Comparison of ENCODE assay signal across 1 cellular context in the genomic region with DNA sequence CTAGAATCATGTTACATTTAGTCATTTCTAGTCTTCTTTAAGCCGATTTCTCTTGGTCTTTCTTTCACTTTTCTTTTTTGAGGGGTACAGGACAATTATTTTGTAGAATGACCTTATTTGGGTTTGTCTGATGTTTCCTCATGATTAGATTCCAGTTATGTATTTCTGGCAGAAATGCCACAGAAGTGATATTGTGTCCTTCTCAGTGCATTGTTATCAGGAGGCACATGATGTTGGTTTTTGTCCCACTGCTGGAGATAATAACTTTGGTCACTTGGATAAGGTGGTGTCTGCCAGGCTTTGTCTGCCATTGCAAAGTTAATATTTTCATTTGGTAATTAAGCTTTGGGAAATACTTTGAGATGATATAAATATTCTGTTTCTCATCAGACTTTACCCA.
TF ChIP-seq lines count a peak whose summit lies in the region.

No MANE protein-coding gene starts in this region.

TF ChIP-seq in K562, 482 proteins besides CTCF, POLR2A, EP300 and RAD21 (continued from another document and continues in another):
- TF ChIP-seq, protein P1, sequence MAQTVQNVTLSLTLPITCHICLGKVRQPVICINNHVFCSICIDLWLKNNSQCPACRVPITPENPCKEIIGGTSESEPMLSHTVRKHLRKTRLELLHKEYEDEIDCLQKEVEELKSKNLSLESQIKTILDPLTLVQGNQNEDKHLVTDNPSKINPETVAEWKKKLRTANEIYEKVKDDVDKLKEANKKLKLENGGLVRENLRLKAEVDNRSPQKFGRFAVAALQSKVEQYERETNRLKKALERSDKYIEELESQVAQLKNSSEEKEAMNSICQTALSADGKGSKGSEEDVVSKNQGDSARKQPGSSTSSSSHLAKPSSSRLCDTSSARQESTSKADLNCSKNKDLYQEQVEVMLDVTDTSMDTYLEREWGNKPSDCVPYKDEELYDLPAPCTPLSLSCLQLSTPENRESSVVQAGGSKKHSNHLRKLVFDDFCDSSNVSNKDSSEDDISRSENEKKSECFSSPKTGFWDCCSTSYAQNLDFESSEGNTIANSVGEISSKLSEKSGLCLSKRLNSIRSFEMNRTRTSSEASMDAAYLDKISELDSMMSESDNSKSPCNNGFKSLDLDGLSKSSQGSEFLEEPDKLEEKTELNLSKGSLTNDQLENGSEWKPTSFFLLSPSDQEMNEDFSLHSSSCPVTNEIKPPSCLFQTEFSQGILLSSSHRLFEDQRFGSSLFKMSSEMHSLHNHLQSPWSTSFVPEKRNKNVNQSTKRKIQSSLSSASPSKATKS (CRISPR knock-in tag; IDR thresholded peaks at IDR 0.05) = no peak
- TF ChIP-seq SIX5 (IDR thresholded peaks at IDR 0.05; ENCODE audit: borderline replicate concordance in 1 of 2, insufficient read depth in 1 of 2, low read depth in 1 of 2, low read length in 2 of 2) (no peak), PHB (CRISPR knock-in tag; IDR thresholded peaks at IDR 0.05) (no peak), TCF7L2 (IDR thresholded peaks at IDR 0.05; ENCODE audit: low read depth, low read length) (no peak), HEY1 (CRISPR knock-in tag; IDR thresholded peaks at IDR 0.05; ENCODE audit: borderline replicate concordance) (no peak), SIN3A (IDR thresholded peaks at IDR 0.05; ENCODE audit: borderline replicate concordance in 2 of 2, control insufficient read depth in 1 of 2, low read depth in 2 of 2, low read length in 2 of 2) (no peak), HMG20A (CRISPR knock-in tag; conservative IDR thresholded peaks at IDR 0.05) (no peak), ZNF766 (CRISPR knock-in tag; conservative IDR thresholded peaks at IDR 0.05) (0 out of 2 replicates have a peak, but pooled peaks have one; percentile 46), NFXL1 (CRISPR knock-in tag; IDR thresholded peaks at IDR 0.05) (no peak), KDM4B (IDR thresholded peaks at IDR 0.05; ENCODE audit: borderline replicate concordance in 2 of 2, low read depth in 1 of 2) (no peak), YY1 (IDR thresholded peaks at IDR 0.05; ENCODE audit: borderline replicate concordance in 1 of 3, control insufficient read depth in 1 of 3, extremely low read depth in 1 of 3, insufficient read depth in 3 of 3, insufficient read length in 1 of 3, insufficient replicate concordance in 2 of 3, low read depth in 1 of 3, low read length in 2 of 3) (no peak), SMARCC2 (IDR thresholded peaks at IDR 0.05; ENCODE audit: low read depth) (peak; percentile 64), SNRNP70 (optimal IDR thresholded peaks at IDR 0.05; ENCODE audit: low read depth, low read length) (no peak), HMG20B (CRISPR knock-in tag; IDR thresholded peaks at IDR 0.05) (no peak), ZNF184 (CRISPR knock-in tag; IDR thresholded peaks at IDR 0.05) (no peak), SAFB2 (IDR thresholded peaks at IDR 0.05; ENCODE audit: borderline replicate concordance, low read depth, low read length, severe bottlenecking) (no peak), HDAC1 (IDR thresholded peaks at IDR 0.05) (no peak), PHF8 (IDR thresholded peaks at IDR 0.05; ENCODE audit: borderline replicate concordance, low read length) (no peak), HNRNPH1 (optimal IDR thresholded peaks at IDR 0.05; ENCODE audit: low read depth, low read length) (no peak), TCF3 (CRISPR knock-in tag; IDR thresholded peaks at IDR 0.05) (peak; percentile 89), ZNF41 (CRISPR knock-in tag; conservative IDR thresholded peaks at IDR 0.05) (no peak), ZNF354B (CRISPR knock-in tag; IDR thresholded peaks at IDR 0.05) (no peak), CHCHD3 (CRISPR knock-in tag; IDR thresholded peaks at IDR 0.05) (no peak), ZNF707 (CRISPR knock-in tag; conservative IDR thresholded peaks at IDR 0.05) (no peak), LEF1 (IDR thresholded peaks at IDR 0.05) (peak; percentile 48; the same call in 1 of the 2 replicates), ZBTB1 (CRISPR knock-in tag; IDR thresholded peaks at IDR 0.05; ENCODE audit: borderline replicate concordance, low read depth) (no peak), EZH2 (IDR thresholded peaks at IDR 0.05; ENCODE audit: borderline replicate concordance, low read depth, low read length) (no peak), FOSL1 (tag; conservative IDR thresholded peaks at IDR 0.05) (peak; percentile 47; the same call in 1 of the 2 replicates), SRSF7 (optimal IDR thresholded peaks at IDR 0.05; ENCODE audit: low read depth, low read length) (no peak), NR1H2 (CRISPR knock-in tag; IDR thresholded peaks at IDR 0.05) (no peak), RB1 (IDR thresholded peaks at IDR 0.05; ENCODE audit: low read depth) (no peak), HDAC2 (IDR thresholded peaks at IDR 0.05) (0 out of 2 replicates have a peak, but pooled peaks have one; percentile 55), GATAD2B (IDR thresholded peaks at IDR 0.05; ENCODE audit: borderline replicate concordance) (peak; percentile 61; the same call in 1 of the 2 replicates), TRIM28 (IDR thresholded peaks at IDR 0.05) (no peak), TAF9B (IDR thresholded peaks at IDR 0.05; ENCODE audit: partially characterized antibody) (no peak), HCFC1 (IDR thresholded peaks at IDR 0.05; ENCODE audit: low read depth, low read length) (no peak), ZNF507 (tag; conservative IDR thresholded peaks at IDR 0.05) (no peak), ZNF165 (CRISPR knock-in tag; IDR thresholded peaks at IDR 0.05; ENCODE audit: borderline replicate concordance) (no peak), MIER1 (IDR thresholded peaks at IDR 0.05; ENCODE audit: low read depth) (no peak), ZFP36 (IDR thresholded peaks at IDR 0.05; ENCODE audit: low read depth, low read length, partially characterized antibody) (no peak), NFATC3 (IDR thresholded peaks at IDR 0.05) (no peak), ZNF12 (CRISPR knock-in tag; IDR thresholded peaks at IDR 0.05) (no peak), DDX20 (tag; IDR thresholded peaks at IDR 0.05; ENCODE audit: low read depth) (no peak), ZNF561 (CRISPR knock-in tag; conservative IDR thresholded peaks at IDR 0.05) (no peak), NCOA2 (IDR thresholded peaks at IDR 0.05; ENCODE audit: partially characterized antibody in 2 of 2) (no peak), SMARCA5 (IDR thresholded peaks at IDR 0.05) (no peak), ZNF197 (CRISPR knock-in tag; IDR thresholded peaks at IDR 0.05; ENCODE audit: low read depth) (no peak), GTF2A2 (tag; IDR thresholded peaks at IDR 0.05) (no peak)
- TF ChIP-seq, protein P2, sequence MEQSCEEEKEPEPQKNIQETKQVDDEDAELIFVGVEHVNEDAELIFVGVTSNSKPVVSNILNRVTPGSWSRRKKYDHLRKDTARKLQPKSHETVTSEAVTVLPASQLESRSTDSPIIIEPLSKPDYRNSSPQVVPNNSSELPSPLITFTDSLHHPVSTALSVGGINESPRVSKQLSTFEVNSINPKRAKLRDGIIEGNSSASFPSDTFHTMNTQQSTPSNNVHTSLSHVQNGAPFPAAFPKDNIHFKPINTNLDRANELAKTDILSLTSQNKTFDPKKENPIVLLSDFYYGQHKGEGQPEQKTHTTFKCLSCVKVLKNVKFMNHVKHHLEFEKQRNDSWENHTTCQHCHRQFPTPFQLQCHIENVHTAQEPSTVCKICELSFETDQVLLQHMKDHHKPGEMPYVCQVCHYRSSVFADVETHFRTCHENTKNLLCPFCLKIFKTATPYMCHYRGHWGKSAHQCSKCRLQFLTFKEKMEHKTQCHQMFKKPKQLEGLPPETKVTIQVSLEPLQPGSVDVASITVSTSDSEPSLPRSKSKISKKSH (CRISPR knock-in tag; IDR thresholded peaks at IDR 0.05) = no peak
- TF ChIP-seq, protein P3, sequence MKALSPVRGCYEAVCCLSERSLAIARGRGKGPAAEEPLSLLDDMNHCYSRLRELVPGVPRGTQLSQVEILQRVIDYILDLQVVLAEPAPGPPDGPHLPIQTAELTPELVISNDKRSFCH (CRISPR knock-in tag; IDR thresholded peaks at IDR 0.05) = no peak
- TF ChIP-seq, protein P3 (tag; IDR thresholded peaks at IDR 0.05) = no peak
- TF ChIP-seq, protein P4, sequence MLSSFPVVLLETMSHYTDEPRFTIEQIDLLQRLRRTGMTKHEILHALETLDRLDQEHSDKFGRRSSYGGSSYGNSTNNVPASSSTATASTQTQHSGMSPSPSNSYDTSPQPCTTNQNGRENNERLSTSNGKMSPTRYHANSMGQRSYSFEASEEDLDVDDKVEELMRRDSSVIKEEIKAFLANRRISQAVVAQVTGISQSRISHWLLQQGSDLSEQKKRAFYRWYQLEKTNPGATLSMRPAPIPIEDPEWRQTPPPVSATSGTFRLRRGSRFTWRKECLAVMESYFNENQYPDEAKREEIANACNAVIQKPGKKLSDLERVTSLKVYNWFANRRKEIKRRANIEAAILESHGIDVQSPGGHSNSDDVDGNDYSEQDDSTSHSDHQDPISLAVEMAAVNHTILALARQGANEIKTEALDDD (IDR thresholded peaks at IDR 0.05) = no peak
- TF ChIP-seq, protein P5, sequence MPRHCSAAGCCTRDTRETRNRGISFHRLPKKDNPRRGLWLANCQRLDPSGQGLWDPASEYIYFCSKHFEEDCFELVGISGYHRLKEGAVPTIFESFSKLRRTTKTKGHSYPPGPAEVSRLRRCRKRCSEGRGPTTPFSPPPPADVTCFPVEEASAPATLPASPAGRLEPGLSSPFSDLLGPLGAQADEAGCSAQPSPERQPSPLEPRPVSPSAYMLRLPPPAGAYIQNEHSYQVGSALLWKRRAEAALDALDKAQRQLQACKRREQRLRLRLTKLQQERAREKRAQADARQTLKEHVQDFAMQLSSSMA (CRISPR knock-in tag; IDR thresholded peaks at IDR 0.05) = no peak
- TF ChIP-seq, protein P6, sequence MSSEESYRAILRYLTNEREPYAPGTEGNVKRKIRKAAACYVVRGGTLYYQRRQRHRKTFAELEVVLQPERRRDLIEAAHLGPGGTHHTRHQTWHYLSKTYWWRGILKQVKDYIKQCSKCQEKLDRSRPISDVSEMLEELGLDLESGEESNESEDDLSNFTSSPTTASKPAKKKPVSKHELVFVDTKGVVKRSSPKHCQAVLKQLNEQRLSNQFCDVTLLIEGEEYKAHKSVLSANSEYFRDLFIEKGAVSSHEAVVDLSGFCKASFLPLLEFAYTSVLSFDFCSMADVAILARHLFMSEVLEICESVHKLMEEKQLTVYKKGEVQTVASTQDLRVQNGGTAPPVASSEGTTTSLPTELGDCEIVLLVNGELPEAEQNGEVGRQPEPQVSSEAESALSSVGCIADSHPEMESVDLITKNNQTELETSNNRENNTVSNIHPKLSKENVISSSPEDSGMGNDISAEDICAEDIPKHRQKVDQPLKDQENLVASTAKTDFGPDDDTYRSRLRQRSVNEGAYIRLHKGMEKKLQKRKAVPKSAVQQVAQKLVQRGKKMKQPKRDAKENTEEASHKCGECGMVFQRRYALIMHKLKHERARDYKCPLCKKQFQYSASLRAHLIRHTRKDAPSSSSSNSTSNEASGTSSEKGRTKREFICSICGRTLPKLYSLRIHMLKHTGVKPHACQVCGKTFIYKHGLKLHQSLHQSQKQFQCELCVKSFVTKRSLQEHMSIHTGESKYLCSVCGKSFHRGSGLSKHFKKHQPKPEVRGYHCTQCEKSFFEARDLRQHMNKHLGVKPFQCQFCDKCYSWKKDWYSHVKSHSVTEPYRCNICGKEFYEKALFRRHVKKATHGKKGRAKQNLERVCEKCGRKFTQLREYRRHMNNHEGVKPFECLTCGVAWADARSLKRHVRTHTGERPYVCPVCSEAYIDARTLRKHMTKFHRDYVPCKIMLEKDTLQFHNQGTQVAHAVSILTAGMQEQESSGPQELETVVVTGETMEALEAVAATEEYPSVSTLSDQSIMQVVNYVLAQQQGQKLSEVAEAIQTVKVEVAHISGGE (CRISPR knock-in tag; IDR thresholded peaks at IDR 0.05) = peak in 1 of 3 experiments; percentile 38; a peak in 1 of 6 replicates
- TF ChIP-seq, protein P7, sequence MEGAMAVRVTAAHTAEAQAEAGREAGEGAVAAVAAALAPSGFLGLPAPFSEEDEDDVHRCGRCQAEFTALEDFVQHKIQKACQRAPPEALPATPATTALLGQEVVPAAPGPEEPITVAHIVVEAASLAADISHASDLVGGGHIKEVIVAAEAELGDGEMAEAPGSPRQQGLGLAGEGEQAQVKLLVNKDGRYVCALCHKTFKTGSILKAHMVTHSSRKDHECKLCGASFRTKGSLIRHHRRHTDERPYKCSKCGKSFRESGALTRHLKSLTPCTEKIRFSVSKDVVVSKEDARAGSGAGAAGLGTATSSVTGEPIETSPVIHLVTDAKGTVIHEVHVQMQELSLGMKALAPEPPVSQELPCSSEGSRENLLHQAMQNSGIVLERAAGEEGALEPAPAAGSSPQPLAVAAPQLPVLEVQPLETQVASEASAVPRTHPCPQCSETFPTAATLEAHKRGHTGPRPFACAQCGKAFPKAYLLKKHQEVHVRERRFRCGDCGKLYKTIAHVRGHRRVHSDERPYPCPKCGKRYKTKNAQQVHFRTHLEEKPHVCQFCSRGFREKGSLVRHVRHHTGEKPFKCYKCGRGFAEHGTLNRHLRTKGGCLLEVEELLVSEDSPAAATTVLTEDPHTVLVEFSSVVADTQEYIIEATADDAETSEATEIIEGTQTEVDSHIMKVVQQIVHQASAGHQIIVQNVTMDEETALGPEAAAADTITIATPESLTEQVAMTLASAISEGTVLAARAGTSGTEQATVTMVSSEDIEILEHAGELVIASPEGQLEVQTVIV (CRISPR knock-in tag; IDR thresholded peaks at IDR 0.05; ENCODE audit: borderline replicate concordance) = no peak
- TF ChIP-seq, protein P8, sequence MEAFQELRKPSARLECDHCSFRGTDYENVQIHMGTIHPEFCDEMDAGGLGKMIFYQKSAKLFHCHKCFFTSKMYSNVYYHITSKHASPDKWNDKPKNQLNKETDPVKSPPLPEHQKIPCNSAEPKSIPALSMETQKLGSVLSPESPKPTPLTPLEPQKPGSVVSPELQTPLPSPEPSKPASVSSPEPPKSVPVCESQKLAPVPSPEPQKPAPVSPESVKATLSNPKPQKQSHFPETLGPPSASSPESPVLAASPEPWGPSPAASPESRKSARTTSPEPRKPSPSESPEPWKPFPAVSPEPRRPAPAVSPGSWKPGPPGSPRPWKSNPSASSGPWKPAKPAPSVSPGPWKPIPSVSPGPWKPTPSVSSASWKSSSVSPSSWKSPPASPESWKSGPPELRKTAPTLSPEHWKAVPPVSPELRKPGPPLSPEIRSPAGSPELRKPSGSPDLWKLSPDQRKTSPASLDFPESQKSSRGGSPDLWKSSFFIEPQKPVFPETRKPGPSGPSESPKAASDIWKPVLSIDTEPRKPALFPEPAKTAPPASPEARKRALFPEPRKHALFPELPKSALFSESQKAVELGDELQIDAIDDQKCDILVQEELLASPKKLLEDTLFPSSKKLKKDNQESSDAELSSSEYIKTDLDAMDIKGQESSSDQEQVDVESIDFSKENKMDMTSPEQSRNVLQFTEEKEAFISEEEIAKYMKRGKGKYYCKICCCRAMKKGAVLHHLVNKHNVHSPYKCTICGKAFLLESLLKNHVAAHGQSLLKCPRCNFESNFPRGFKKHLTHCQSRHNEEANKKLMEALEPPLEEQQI (IDR thresholded peaks at IDR 0.05) = peak; percentile 61; the same call in 1 of the 2 replicates
- TF ChIP-seq, protein P9, sequence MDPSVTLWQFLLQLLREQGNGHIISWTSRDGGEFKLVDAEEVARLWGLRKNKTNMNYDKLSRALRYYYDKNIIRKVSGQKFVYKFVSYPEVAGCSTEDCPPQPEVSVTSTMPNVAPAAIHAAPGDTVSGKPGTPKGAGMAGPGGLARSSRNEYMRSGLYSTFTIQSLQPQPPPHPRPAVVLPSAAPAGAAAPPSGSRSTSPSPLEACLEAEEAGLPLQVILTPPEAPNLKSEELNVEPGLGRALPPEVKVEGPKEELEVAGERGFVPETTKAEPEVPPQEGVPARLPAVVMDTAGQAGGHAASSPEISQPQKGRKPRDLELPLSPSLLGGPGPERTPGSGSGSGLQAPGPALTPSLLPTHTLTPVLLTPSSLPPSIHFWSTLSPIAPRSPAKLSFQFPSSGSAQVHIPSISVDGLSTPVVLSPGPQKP (CRISPR knock-in tag; IDR thresholded peaks at IDR 0.05) = no peak
